ENCODE assay signal across 8 cellular contexts in the genomic region with DNA sequence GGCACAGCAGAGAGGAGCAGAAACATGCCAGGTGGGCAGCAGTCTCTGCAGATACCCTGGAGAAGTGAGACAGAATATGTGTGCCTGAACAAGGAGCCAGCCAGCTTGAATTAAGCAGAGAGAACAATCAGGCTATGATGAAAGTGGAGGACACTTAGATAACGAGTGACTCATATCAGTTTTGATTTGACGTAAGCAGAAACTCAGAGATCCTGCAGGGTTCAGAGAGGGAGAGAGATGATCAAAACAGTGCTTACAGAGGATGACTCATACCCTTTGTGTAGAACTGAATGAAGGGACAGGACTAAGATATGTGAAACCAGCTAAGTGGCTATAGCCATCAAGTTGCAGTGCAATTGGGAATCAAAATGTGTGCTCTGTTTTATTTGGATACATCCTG.
DNase-seq lines count a peak whose midpoint lies in the region; ATAC-seq and TF ChIP-seq lines count a peak whose summit lies in the region.

No MANE protein-coding gene starts in this region.

- H3K27me3 ChIP-seq in left lung (no peaks in the 10 kb centered on the region), dorsolateral prefrontal cortex (peaks cover 0 to 2% (median 0%) of the 10 kb centered on the region in 45 donors)

- H3K27ac ChIP-seq in left lung (no peak overlapping the region), dorsolateral prefrontal cortex (no peak overlapping the region)

- no peaks in the 10 kb centered on the region for H3K4me1 ChIP-seq in left lung

- no peaks in the 10 kb centered on the region for H3K36me3 ChIP-seq in left lung

- no peak for DNase-seq in activated CD4-positive, CD25-positive, alpha-beta regulatory T cell treated with anti-CD3 and anti-CD28 coated beads, Interleukin-2, amount 50 U/mL, for 72 hours
- DNase-seq in SHP77 (lab: John Stamatoyannopoulos, UW) (peak; percentile 89 to 91), left lung (no peak), cortex of kidney (lab: John Stamatoyannopoulos, UW) (no peak), dorsolateral prefrontal cortex (no peak)
- no peak for DNase-seq in stimulated activated CD8-positive, alpha-beta memory T cell treated with anti-CD3 and anti-CD28 coated beads, Interleukin-4, amount 100 ng/mL, for 48 hours

- H3K4me3 ChIP-seq in left lung (no peak overlapping the region), dorsolateral prefrontal cortex (no peak overlapping the region)

- H3K9me3 ChIP-seq in left lung: no peaks in the 10 kb centered on the region

- no peak for TF ChIP-seq CTCF in left lung (IDR thresholded peaks at IDR 0.05)
- no peak for TF ChIP-seq CTCF in dorsolateral prefrontal cortex (IDR thresholded peaks at IDR 0.05 in 54 of 56, conservative IDR thresholded peaks at IDR 0.05 in 2 of 56; ENCODE audit: low read depth in 1 of 56, partially characterized antibody in 56 of 56)

- peak; percentile 70 to 82 for ATAC-seq in activated CD4-positive, CD25-positive, alpha-beta regulatory T cell treated with anti-CD3 and anti-CD28 coated beads, Interleukin-2, amount 50 U/mL, for 24 hours
- ATAC-seq in HG03064 (IDR thresholded peaks at IDR 0.05; ENCODE audit: low read depth, unreplicated experiment): peak; percentile 71
- ATAC-seq in left lung: peak; percentile 84

- intact Hi-C loops in left lung (cut with DNase I) (no loop called here), dorsolateral prefrontal cortex (cut with DNase I) (no loop called here)

Comparison
In these comparisons a context has a peak if more than half of its experiments do, and no peak if none do; other contexts are left out.
1. DNase-seq: peak in SHP77 (2 of 2); none in activated CD4-positive, CD25-positive, alpha-beta regulatory T cell treated with anti-CD3 and anti-CD28 coated beads, Interleukin-2, amount 50 U/mL, for 72 hours (single experiment), left lung (0 of 2), cortex of kidney (single experiment), stimulated activated CD8-positive, alpha-beta memory T cell treated with anti-CD3 and anti-CD28 coated beads, Interleukin-4, amount 100 ng/mL, for 48 hours (single experiment) and dorsolateral prefrontal cortex (0 of 10).
2. Peak in every context shown above with its lines, with median percentiles within 50 percentile points of each other: ATAC-seq.